20 cellular contexts compared by ENCODE assay signal in the genomic region with DNA sequence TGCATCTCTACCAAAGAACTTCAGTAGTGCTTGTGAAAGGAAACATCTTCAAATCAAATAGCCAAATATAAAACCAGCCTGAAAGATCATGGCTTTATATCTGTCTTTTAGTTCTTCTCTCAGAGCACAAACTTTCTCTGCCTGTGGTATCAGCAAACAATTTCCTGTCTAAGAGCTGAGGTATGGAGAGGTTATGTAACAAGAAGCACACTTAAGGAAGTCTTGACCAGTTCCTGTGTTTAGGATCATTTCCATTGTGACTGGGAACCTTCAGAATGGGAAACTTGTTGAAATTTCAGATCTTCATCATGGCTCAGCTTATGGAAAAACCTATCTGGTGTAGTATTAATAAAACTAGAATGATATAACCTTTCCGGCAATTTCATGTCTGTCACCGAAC.
"Had no signal": no experiment of that assay in that cellular context is flagged by ENCODE, and none has a peak within 500 bp of the region (broad histone marks: within the 10 kb centered on the region; RNA-seq: fewer than 3 reads in every experiment).

No MANE protein-coding gene starts in this region.

- H3K9me3 ChIP-seq: breast epithelium, esophagus squamous epithelium, heart left ventricle, psoas muscle, right lobe of liver, suprapubic skin had no signal

- H3K36me3 ChIP-seq: breast epithelium, esophagus squamous epithelium, heart left ventricle, right lobe of liver, suprapubic skin had no signal

- FAIRE-seq: endometrium, frontal cortex, TTC549 had no signal

- ATAC-seq: activated CD4-positive, CD25-positive, alpha-beta regulatory T cell treated with anti-CD3 and anti-CD28 coated beads, Interleukin-2, amount 50 U/mL, for 24 hours; activated T-helper 17 cell treated with anti-CD3 and anti-CD28 coated beads, Interleukin-2, amount 50 U/mL, for 72 hours; heart left ventricle; left colon; psoas muscle; stimulated activated naive CD8-positive, alpha-beta T cell treated with anti-CD3 and anti-CD28 coated beads, Interleukin-15, Interleukin-2, amounts not matched to agents 100 U/mL and 50 U/mL, for 24 hours; T-helper 17 cell had no signal

- H3K27ac ChIP-seq: breast epithelium, esophagus squamous epithelium, heart left ventricle, psoas muscle, right lobe of liver, suprapubic skin had no signal

- H3K27me3 ChIP-seq: breast epithelium, esophagus squamous epithelium, heart left ventricle, right lobe of liver, suprapubic skin had no signal

- DNase-seq: activated CD4-positive, alpha-beta T cell treated with anti-CD3 and anti-CD28 coated beads, Interleukin-2, amount 50 U/mL, for 4 hours; activated naive CD4-positive, alpha-beta T cell treated with Interleukin-2 at 50 U/mL for 16 hours; activated T-cell treated with anti-CD3 and anti-CD28 coated beads for 4 hours; aorta; esophagus squamous epithelium; heart left ventricle; left colon; psoas muscle; right lobe of liver; stimulated activated naive CD8-positive, alpha-beta T cell treated with anti-CD3 and anti-CD28 coated beads, Interleukin-15, Interleukin-2, amounts not matched to agents 100 U/mL and 50 U/mL, for 24 hours; T-helper 17 cell; trophoblast cell had no signal

- H3K4me1 ChIP-seq: breast epithelium, esophagus squamous epithelium, heart left ventricle, psoas muscle, right lobe of liver, suprapubic skin had no signal

- H3K4me3 ChIP-seq: breast epithelium, esophagus squamous epithelium, heart left ventricle, lung, psoas muscle, right lobe of liver, suprapubic skin had no signal
